Comparison of ENCODE assay signal across 24 cellular contexts in the genomic region with DNA sequence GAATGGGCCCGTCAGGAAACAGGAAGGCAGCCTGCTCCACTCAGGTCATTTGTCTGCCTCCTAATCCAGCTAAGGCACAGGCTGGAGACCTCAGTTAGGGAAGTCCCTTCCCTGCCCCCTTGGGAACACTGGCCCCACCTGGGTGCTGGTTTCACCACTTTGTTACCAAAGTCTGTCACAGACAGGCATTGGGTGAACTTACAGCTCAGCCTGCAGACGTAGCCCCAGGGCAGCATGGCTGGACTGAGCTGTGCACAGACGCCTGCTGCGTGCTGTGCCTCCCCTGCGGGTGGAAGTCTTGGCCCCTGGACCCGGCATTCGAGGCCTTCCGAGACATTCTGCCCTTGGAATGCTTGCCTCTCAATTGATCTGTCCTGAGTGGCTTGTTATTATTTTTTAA.
"Had no signal": no experiment of that assay in that cellular context is flagged by ENCODE, and none has a peak within 500 bp of the region (broad histone marks: within the 10 kb centered on the region; RNA-seq: fewer than 3 reads in every experiment).

No MANE protein-coding gene starts in this region.

- H3K9me3 Mint-ChIP-seq: IgD-negative memory B cell had no signal

- H3K27ac ChIP-seq: KMS-11, SJSA1, SK-N-MC had no signal

- FAIRE-seq: K562 had no signal

- H3K27me3 ChIP-seq: SJSA1 had no signal

- H3K4me3 Mint-ChIP-seq: IgD-negative memory B cell had no signal

- H3K9ac ChIP-seq: KMS-11 had no signal

- DNase-seq: Kasumi-1, MM.1S, MV-4-11, NCI-H1092, NCI-H1105 treated with DMSO at 0.1 percent for 48 hours, NCI-H1417 treated with DMSO at 0.1 percent for 48 hours, NCI-H146, NCI-H1694 treated with DMSO at 0.1 percent for 48 hours, NCI-H1930, NCI-H2081, NCI-H2107, NCI-H2227 treated with DMSO at 0.1 percent for 48 hours, NCI-H524, NCI-H526 treated with DMSO at 0.1 percent for 48 hours, NCI-H748 treated with DMSO at 0.1 percent for 48 hours, PC-3, Right ventricle myocardium superior, SIG-M5 had no signal

- ATAC-seq: K562, Panc1, PC-3 had no signal

- H3K27ac Mint-ChIP-seq: IgD-negative memory B cell had no signal

- H3K4me1 Mint-ChIP-seq: IgD-negative memory B cell had no signal

- H3K4me3 ChIP-seq: K562, SJSA1, SK-N-MC had no signal

- H3K9me3 ChIP-seq: SJSA1 had no signal

- H3K4me2 ChIP-seq: KMS-11 had no signal

- H3K27me3 Mint-ChIP-seq: IgD-negative memory B cell had no signal
